In the genomic region with DNA sequence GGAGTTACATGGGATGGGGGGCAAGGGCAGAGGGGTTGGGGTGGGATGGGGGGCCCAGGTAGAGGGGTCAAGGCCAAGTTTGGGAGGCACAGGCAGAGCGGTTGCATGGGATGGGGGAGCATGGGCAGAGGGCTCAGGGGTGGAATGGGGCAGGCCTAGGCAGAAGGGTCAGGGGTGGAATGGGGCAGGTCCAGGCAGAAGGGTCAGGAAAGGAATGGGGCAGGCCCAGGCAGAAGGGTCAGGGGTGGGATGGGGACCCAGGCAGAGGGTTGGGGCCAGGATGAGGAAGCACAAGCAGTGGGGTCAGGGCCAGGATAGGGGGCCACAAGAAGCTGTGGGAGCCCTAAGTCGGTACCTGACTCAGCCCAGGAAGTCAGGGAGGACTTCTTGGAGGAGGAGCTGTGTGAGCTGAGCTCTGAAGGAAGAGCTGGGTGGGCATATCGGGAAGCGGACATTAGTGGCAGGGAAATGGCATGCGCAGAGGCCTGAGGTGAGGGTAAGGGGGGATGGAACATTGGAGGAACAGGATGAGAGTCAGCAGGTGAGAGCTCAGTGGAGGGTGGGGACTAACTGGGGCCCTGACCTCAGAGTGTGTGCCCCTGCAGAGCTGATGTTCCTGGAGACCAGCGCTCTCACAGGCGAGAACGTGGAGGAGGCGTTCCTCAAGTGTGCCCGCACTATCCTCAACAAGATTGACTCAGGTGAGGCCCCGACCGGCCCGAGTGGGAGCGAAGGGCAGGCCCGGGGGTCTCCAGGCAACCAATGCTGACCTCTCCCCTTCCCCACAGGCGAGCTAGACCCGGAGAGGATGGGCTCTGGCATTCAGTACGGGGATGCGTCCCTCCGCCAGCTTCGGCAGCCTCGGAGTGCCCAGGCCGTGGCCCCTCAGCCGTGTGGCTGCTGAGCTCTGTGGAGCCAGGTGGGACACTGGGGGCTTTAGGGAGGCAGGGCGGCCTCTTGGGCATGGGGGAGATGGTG, we compare ENCODE assay signal across 27 cellular contexts. TPM values are rescaled to one million over a fixed set of nuclear protein-coding genes. Genes with fewer than 3 reads are reported as not detected.
DNase-seq lines count a peak whose midpoint lies in the region; ATAC-seq, FAIRE-seq and TF ChIP-seq lines count a peak whose summit lies in the region.
"Had no signal": no experiment of that assay in that cellular context is flagged by ENCODE, and none has a peak within 500 bp of the region (broad histone marks: within the 10 kb centered on the region; RNA-seq: fewer than 3 reads in every experiment).

No MANE protein-coding gene starts in this region.

- H3K36me3 ChIP-seq in H7 (replicated peaks; ENCODE audit: control insufficient read depth, insufficient read depth, low read length) (no peaks in the 10 kb centered on the region; the same call in 1 of the 2 replicates), H1 (ENCODE audit: control insufficient read depth in 2 of 4, insufficient read depth in 4 of 4, low read length in 3 of 4) (no peaks in the 10 kb centered on the region; a peak in 1 of 8 replicates)
- peaks cover 11% of the 10 kb centered on the region for H3K36me3 ChIP-seq in effector memory CD4-positive, alpha-beta T cell (ENCODE audit: control insufficient read depth, insufficient read depth, low read length)
- H3K36me3 ChIP-seq: BE2C, prostate gland, SJCRH30 had no signal

- no peak overlapping the region for H4K5ac ChIP-seq in H1 (ENCODE audit: insufficient read length, low read depth, low read length)

- H3K4me3 ChIP-seq in H7 (ENCODE audit: insufficient read depth, low read depth, low read length) (no peak overlapping the region), H1 (ENCODE audit: extremely low read depth in 1 of 4, insufficient read depth in 2 of 4, low read depth in 3 of 4, low read length in 4 of 4) (no peak overlapping the region)
- no peak overlapping the region for H3K4me3 ChIP-seq in effector memory CD4-positive, alpha-beta T cell (ENCODE audit: insufficient read depth, low read depth, low read length, poor library complexity, severe bottlenecking)
- H3K4me3 ChIP-seq: ascending aorta, mucosa of descending colon, Peyer's patch, prostate gland, SJCRH30 had no signal

- no peak for DNase-seq in activated T-cell treated with anti-CD3 and anti-CD28 coated beads, Interleukin-2, amount 50 U/mL, for 72 hours
- no peak for DNase-seq in activated T-cell treated with anti-CD3 and anti-CD28 coated beads, Interleukin-2, amount 50 U/mL, for 1 hour
- DNase-seq in H7 = peak; percentile 48
- DNase-seq in H1 (ENCODE audit: low read depth in 1 of 2, low spot score in 2 of 2) = no peak
- no peak for DNase-seq in stimulated activated effector memory CD8-positive, alpha-beta T cell treated with anti-CD3 and anti-CD28 coated beads, Interleukin-12 subunit alpha, Interleukin-12 subunit beta, amount 100 ng/mL, for 72 hours (ENCODE audit: low spot score in 2 of 2)
- DNase-seq in SHP77 (lab: John Stamatoyannopoulos, UW) = no peak
- DNase-seq in NCI-H526 treated with DMSO at 0.1 percent for 48 hours (lab: John Stamatoyannopoulos, UW) = no peak
- no peak for DNase-seq in effector memory CD4-positive, alpha-beta T cell
- DNase-seq: activated CD4-positive, alpha-beta T cell treated with anti-CD3 and anti-CD28 coated beads, Interleukin-2, amount 50 U/mL, for 1 hour; activated gamma-delta T cell; BE2C; caudate nucleus; DMS79 treated with DMSO at 0.1 percent for 48 hours; glutamatergic neuron; kidney; mucosa of descending colon; NCI-H1048; NCI-H187; NCI-H526; Peyer's patch; SJCRH30; stimulated activated CD4-positive, alpha-beta T cell treated with anti-CD3 and anti-CD28 coated beads, Interleukin-15, amount 100 ng/mL, for 24 hours; T-helper 1 cell had no signal

- 91% methylated on average over 22 of the region's 25 CpGs; no CpG with 5 or more reads in 1 of the 2 experiments for WGBS in H1 (ENCODE audit: extremely low coverage in 1 of 2, insufficient coverage in 1 of 2, insufficient read length in 1 of 2, insufficient replicate concordance in 2 of 2, low coverage in 1 of 2, low lambda C conversion rate in 2 of 2, missing lambda C conversion rate in 1 of 2), 2 experiments

- H3K23me2 ChIP-seq in H1 (ENCODE audit: low read depth, low read length) = no peaks in the 10 kb centered on the region

- no peak for TF ChIP-seq RAD21 in H1 (IDR thresholded peaks at IDR 0.05 in 1 of 2, conservative IDR thresholded peaks at IDR 0.05 in 1 of 2; ENCODE audit: low read depth in 2 of 2, low read length in 2 of 2)

- H3K4me3 Mint-ChIP-seq in activated T-cell treated with anti-CD3 and anti-CD28 coated beads, Interleukin-2, amount 50 U/mL, for 72 hours = no peak overlapping the region
- H3K4me3 Mint-ChIP-seq in stimulated activated effector memory CD8-positive, alpha-beta T cell treated with anti-CD3 and anti-CD28 coated beads, Interleukin-12 subunit alpha, Interleukin-12 subunit beta, amount 100 ng/mL, for 72 hours = no peak overlapping the region

- H2BK20ac ChIP-seq in H1 (ENCODE audit: low read length) = no peak overlapping the region

- H3K23ac ChIP-seq in H1 (ENCODE audit: insufficient read length) = no peak overlapping the region

- H3K4me2 ChIP-seq in H1 (ENCODE audit: insufficient read depth in 1 of 2, low read depth in 2 of 2, low read length in 2 of 2) = no peak overlapping the region

- H3K9ac ChIP-seq in H1 (replicated peaks in 1 of 4; ENCODE audit: extremely low read depth in 1 of 4, low read depth in 3 of 4, low read length in 3 of 4) = peak overlapping the region in 1 of 4 experiments; percentile 28; a peak in 1 of 7 replicates

- H3K56ac ChIP-seq in H1 (replicated peaks; ENCODE audit: insufficient read length, low read depth, low read length) = no peak overlapping the region

- H3K27me3 Mint-ChIP-seq in activated T-cell treated with anti-CD3 and anti-CD28 coated beads, Interleukin-2, amount 50 U/mL, for 72 hours (ENCODE audit: low read depth) = no peaks in the 10 kb centered on the region

- CTCF ChIA-PET in H1 (lab: Charles Lee; ENCODE audit: partially characterized antibody) = interaction anchor here (0.6 to 1.9 kb wide), 6 partner anchors 12 to 478 kb away, joined by 3 to 7 read pairs (median 5); partner anchors contain the start of gene EGLN2

- TF ChIP-seq EP300 in H1 (IDR thresholded peaks at IDR 0.05; ENCODE audit: borderline replicate concordance in 1 of 2, low read depth in 2 of 2, low read length in 2 of 2) = no peak

- no peak for TF ChIP-seq POLR2A in H1 (IDR thresholded peaks at IDR 0.05; ENCODE audit: control extremely low read depth in 1 of 2, low read depth in 2 of 2, low read length in 2 of 2)

- H3K36me3 Mint-ChIP-seq in activated T-cell treated with anti-CD3 and anti-CD28 coated beads, Interleukin-2, amount 50 U/mL, for 72 hours (ENCODE audit: insufficient read depth in 2 of 2) = peaks cover 0 to 3% of the 10 kb centered on the region in 2 donors
- peaks cover 73% of the 10 kb centered on the region for H3K36me3 Mint-ChIP-seq in stimulated activated effector memory CD8-positive, alpha-beta T cell treated with anti-CD3 and anti-CD28 coated beads, Interleukin-12 subunit alpha, Interleukin-12 subunit beta, amount 100 ng/mL, for 72 hours

- TF ChIP-seq CTCF in H1 (IDR thresholded peaks at IDR 0.05; ENCODE audit: control extremely low read depth in 1 of 3, insufficient read depth in 1 of 3, low read depth in 1 of 3, low read length in 3 of 3) = no peak

- no peaks in the 10 kb centered on the region for H3K4me1 ChIP-seq in H1 (replicated peaks in 1 of 4; ENCODE audit: control insufficient read depth in 3 of 4, insufficient read depth in 4 of 4, low read length in 3 of 4)
- no peaks in the 10 kb centered on the region for H3K4me1 ChIP-seq in effector memory CD4-positive, alpha-beta T cell (ENCODE audit: control insufficient read depth, insufficient read depth, low read length, poor library complexity, severe bottlenecking)
- H3K4me1 ChIP-seq: BE2C, prostate gland, SJCRH30 had no signal

- H4K20me1 ChIP-seq in H1 (replicated peaks in 1 of 2; ENCODE audit: control insufficient read depth in 1 of 2, insufficient read depth in 2 of 2, low read length in 2 of 2) = no peaks in the 10 kb centered on the region

- no peak overlapping the region for H2BK15ac ChIP-seq in H1 (ENCODE audit: low read length)

- H2BK5ac ChIP-seq in H1 (ENCODE audit: low read depth, low read length) = no peak overlapping the region

- no peak overlapping the region for H2AK5ac ChIP-seq in H1 (ENCODE audit: low read depth, low read length)

- no peak for ATAC-seq in activated T-cell treated with anti-CD3 and anti-CD28 coated beads, Interleukin-2, amount 50 U/mL, for 72 hours (replicated peaks in 1 of 2)
- ATAC-seq in stimulated activated effector memory CD8-positive, alpha-beta T cell treated with anti-CD3 and anti-CD28 coated beads, Interleukin-12 subunit alpha, Interleukin-12 subunit beta, amount 100 ng/mL, for 72 hours = peak; percentile 9
- ATAC-seq: mucosa of descending colon had no signal

- H4K91ac ChIP-seq in H1 (replicated peaks; ENCODE audit: insufficient read length, low read length) = no peak overlapping the region

- no peak overlapping the region for H2BK120ac ChIP-seq in H1 (replicated peaks; ENCODE audit: low read depth, low read length)

- POLR2A ChIA-PET in H1 (lab: Charles Lee; ENCODE audit: partially characterized antibody) = interaction anchor here (0.7 to 4.0 kb wide), 13 partner anchors 9 to 96 kb away, joined by 3 to 22 read pairs (median 5); partner anchors contain the start of genes ACTMAP, EGLN2, NUMBL and RAB4B

- H2BK12ac ChIP-seq in H1 (ENCODE audit: low read depth, low read length) = no peak overlapping the region

- no peaks in the 10 kb centered on the region for H3K79me2 ChIP-seq in H1 (ENCODE audit: control insufficient read depth in 1 of 2, insufficient read depth in 2 of 2, low read length in 2 of 2)

- FAIRE-seq in H1 (lab: Jason Lieb, UNC) = no peak
- FAIRE-seq: A204.1, kidney had no signal

- H4K8ac ChIP-seq in H1 (ENCODE audit: extremely low read depth, insufficient read depth, low read length) = peak overlapping the region; percentile 53; the same call in 1 of the 2 replicates

- H3K9me3 ChIP-seq in H1 (ENCODE audit: insufficient read depth in 2 of 2, low read depth in 1 of 2, low read length in 1 of 2) = no peaks in the 10 kb centered on the region
- H3K9me3 ChIP-seq in effector memory CD4-positive, alpha-beta T cell (ENCODE audit: control insufficient read depth, low read length) = no peaks in the 10 kb centered on the region
- H3K9me3 ChIP-seq: ascending aorta, BE2C, mucosa of descending colon, Peyer's patch, prostate gland, SJCRH30 had no signal

- peaks cover 12% of the 10 kb centered on the region for H3K4me1 Mint-ChIP-seq in activated T-cell treated with anti-CD3 and anti-CD28 coated beads, Interleukin-2, amount 50 U/mL, for 72 hours (ENCODE audit: low read depth)
- peaks cover 33% of the 10 kb centered on the region for H3K4me1 Mint-ChIP-seq in stimulated activated effector memory CD8-positive, alpha-beta T cell treated with anti-CD3 and anti-CD28 coated beads, Interleukin-12 subunit alpha, Interleukin-12 subunit beta, amount 100 ng/mL, for 72 hours

- no peak overlapping the region for H2AFZ ChIP-seq in H1 (ENCODE audit: low read length)

- no peak overlapping the region for H3K27ac ChIP-seq in H1 (ENCODE audit: low read depth, low read length)
- H3K27ac ChIP-seq in effector memory CD4-positive, alpha-beta T cell (ENCODE audit: insufficient read depth, low read length, poor library complexity, severe bottlenecking) = no peak overlapping the region
- H3K27ac ChIP-seq: HL-60, Peyer's patch, prostate gland, SJCRH30 had no signal

- H3K18ac ChIP-seq in H1 (ENCODE audit: extremely low read depth, low read length) = no peak overlapping the region

- peak overlapping the region; percentile 31 for H3K27ac Mint-ChIP-seq in activated T-cell treated with anti-CD3 and anti-CD28 coated beads, Interleukin-2, amount 50 U/mL, for 72 hours
- H3K27ac Mint-ChIP-seq in stimulated activated effector memory CD8-positive, alpha-beta T cell treated with anti-CD3 and anti-CD28 coated beads, Interleukin-12 subunit alpha, Interleukin-12 subunit beta, amount 100 ng/mL, for 72 hours = peak overlapping the region; percentile 89

- no peaks in the 10 kb centered on the region for H3K9me3 Mint-ChIP-seq in activated T-cell treated with anti-CD3 and anti-CD28 coated beads, Interleukin-2, amount 50 U/mL, for 72 hours
- no peaks in the 10 kb centered on the region for H3K9me3 Mint-ChIP-seq in stimulated activated effector memory CD8-positive, alpha-beta T cell treated with anti-CD3 and anti-CD28 coated beads, Interleukin-12 subunit alpha, Interleukin-12 subunit beta, amount 100 ng/mL, for 72 hours

- H3K79me1 ChIP-seq in H1 (ENCODE audit: low read depth, low read length) = no peaks in the 10 kb centered on the region

- H3K14ac ChIP-seq in H1 (ENCODE audit: insufficient read length) = no peak overlapping the region

- H3K27me3 ChIP-seq in H7 (ENCODE audit: control insufficient read depth, insufficient read depth, low read length) (no peaks in the 10 kb centered on the region), H1 (replicated peaks in 1 of 4; ENCODE audit: control insufficient read depth in 3 of 4, extremely low read depth in 1 of 4, insufficient read depth in 3 of 4, low read length in 3 of 4) (no peaks in the 10 kb centered on the region)
- H3K27me3 ChIP-seq in effector memory CD4-positive, alpha-beta T cell (replicated peaks; ENCODE audit: control insufficient read depth, insufficient read depth, low read length, poor library complexity, severe bottlenecking) = no peaks in the 10 kb centered on the region
- H3K27me3 ChIP-seq: ascending aorta, BE2C, Peyer's patch, SJCRH30 had no signal

- H3K4ac ChIP-seq in H1 (replicated peaks; ENCODE audit: insufficient read length, low read depth, low read length) = no peak overlapping the region

RNA-seq across cellular contexts. Expression of gene RAB4B, which starts 8.3 kb away (rescaled TPM):
- total RNA-seq in activated T-cell treated with anti-CD3 and anti-CD28 coated beads, Interleukin-2, amount 50 U/mL, for 72 hours = 10 to 100 TPM; 44.4 to 45.7 TPM
- total RNA-seq in H7 (2014; rRNA removed; shearing (Covaris generic)) = 23.8 and 26.4 TPM in 2 replicates
- total RNA-seq in H1 (2021; fragmentation: NEBNext Ultra II Directional; extraction: Animal tissue kit (Norgen Biotek cat#: 25700)) = 15.8 and 15.9 TPM in 2 replicates
- 28.6 and 42.1 TPM in 2 replicates for polyA plus RNA-seq in H1 (2011; rRNA removed)
- polyA plus RNA-seq in H1 (2011; cell fraction: cytosol; rRNA removed) = 29.6 TPM
- polyA plus RNA-seq in H1 (2011; cell fraction: nucleus; rRNA removed) = 33.6 TPM
- polyA plus RNA-seq in H1 (2012, experiment 1 of 2) = 9.8 to 26.8 TPM (median 21.5 TPM) in 4 replicates
- 21.1 TPM for polyA plus RNA-seq in H1 (2012, experiment 2 of 2)
- polyA plus RNA-seq in H1 (2013, experiment 1 of 2) = 11.6 TPM
- polyA plus RNA-seq in H1 (2013, experiment 2 of 2) = 13.2 TPM
- 7.0 and 9.0 TPM in 2 replicates for polyA minus RNA-seq in H1 (2011; rRNA and poly(A)+ RNA removed)
- polyA minus RNA-seq in H1 (2011; cell fraction: cytosol; rRNA and poly(A)+ RNA removed) = 8.1 TPM
- 4.1 TPM for polyA minus RNA-seq in H1 (2011; cell fraction: nucleus; rRNA and poly(A)+ RNA removed)

RNA-seq across cellular contexts. Expression of gene MIA, which starts 11.0 kb away (rescaled TPM):
- 1 to 10 TPM in 1 of 2 donors, under 1 TPM in 1; 0.97 to 1.1 TPM for total RNA-seq in activated T-cell treated with anti-CD3 and anti-CD28 coated beads, Interleukin-2, amount 50 U/mL, for 72 hours
- not detected in 2 replicates for total RNA-seq in H7 (2014; rRNA removed; shearing (Covaris generic))
- not detected in 2 replicates for total RNA-seq in H1 (2021; fragmentation: NEBNext Ultra II Directional; extraction: Animal tissue kit (Norgen Biotek cat#: 25700))
- not detected in 2 replicates for polyA plus RNA-seq in H1 (2011; rRNA removed)
- not detected for polyA plus RNA-seq in H1 (2011; cell fraction: cytosol; rRNA removed)
- 1.3 TPM for polyA plus RNA-seq in H1 (2011; cell fraction: nucleus; rRNA removed)
- polyA plus RNA-seq in H1 (2012, experiment 1 of 2) = 0.56 TPM in 1 of 4 replicates, not detected in the others
- not detected for polyA plus RNA-seq in H1 (2012, experiment 2 of 2)
- 0.26 TPM for polyA plus RNA-seq in H1 (2013, experiment 1 of 2)
- polyA plus RNA-seq in H1 (2013, experiment 2 of 2) = 0.11 TPM
- not detected in 2 replicates for polyA minus RNA-seq in H1 (2011; rRNA and poly(A)+ RNA removed)
- polyA minus RNA-seq in H1 (2011; cell fraction: cytosol; rRNA and poly(A)+ RNA removed) = not detected
- polyA minus RNA-seq in H1 (2011; cell fraction: nucleus; rRNA and poly(A)+ RNA removed) = not detected
- total RNA-seq: ascending aorta, SJCRH30 had no signal

RNA-seq across cellular contexts. Expression of gene EGLN2, which starts 12.6 kb away (rescaled TPM):
- 10 to 100 TPM; 90.5 to 91.8 TPM for total RNA-seq in activated T-cell treated with anti-CD3 and anti-CD28 coated beads, Interleukin-2, amount 50 U/mL, for 72 hours
- total RNA-seq in H7 (2014; rRNA removed; shearing (Covaris generic)) = 110 and 148 TPM in 2 replicates
- total RNA-seq in H1 (2021; fragmentation: NEBNext Ultra II Directional; extraction: Animal tissue kit (Norgen Biotek cat#: 25700)) = 101 and 103 TPM in 2 replicates
- polyA plus RNA-seq in H1 (2011; rRNA removed) = 86.9 and 101 TPM in 2 replicates
- 92.3 TPM for polyA plus RNA-seq in H1 (2011; cell fraction: cytosol; rRNA removed)
- polyA plus RNA-seq in H1 (2011; cell fraction: nucleus; rRNA removed) = 115 TPM
- 67.8 to 136 TPM (median 115 TPM) in 4 replicates for polyA plus RNA-seq in H1 (2012, experiment 1 of 2)
- 88.1 TPM for polyA plus RNA-seq in H1 (2012, experiment 2 of 2)
- polyA plus RNA-seq in H1 (2013, experiment 1 of 2) = 71.6 TPM
- 70.0 TPM for polyA plus RNA-seq in H1 (2013, experiment 2 of 2)
- polyA minus RNA-seq in H1 (2011; rRNA and poly(A)+ RNA removed) = 53.1 and 75.3 TPM in 2 replicates
- 54.2 TPM for polyA minus RNA-seq in H1 (2011; cell fraction: cytosol; rRNA and poly(A)+ RNA removed)
- polyA minus RNA-seq in H1 (2011; cell fraction: nucleus; rRNA and poly(A)+ RNA removed) = 66.5 TPM

RNA-seq across cellular contexts. Expression of gene SNRPA, which starts 35.3 kb away (rescaled TPM):
- 100 to 1,000 TPM; 201 to 290 TPM for total RNA-seq in activated T-cell treated with anti-CD3 and anti-CD28 coated beads, Interleukin-2, amount 50 U/mL, for 72 hours
- total RNA-seq in H7 (2014; rRNA removed; shearing (Covaris generic)) = 440 and 502 TPM in 2 replicates
- total RNA-seq in H1 (2021; fragmentation: NEBNext Ultra II Directional; extraction: Animal tissue kit (Norgen Biotek cat#: 25700)) = 201 and 220 TPM in 2 replicates
- 202 and 283 TPM in 2 replicates for polyA plus RNA-seq in H1 (2011; rRNA removed)
- 244 TPM for polyA plus RNA-seq in H1 (2011; cell fraction: cytosol; rRNA removed)
- polyA plus RNA-seq in H1 (2011; cell fraction: nucleus; rRNA removed) = 580 TPM
- polyA plus RNA-seq in H1 (2012, experiment 1 of 2) = 183 to 289 TPM (median 274 TPM) in 4 replicates
- polyA plus RNA-seq in H1 (2012, experiment 2 of 2) = 187 TPM
- polyA plus RNA-seq in H1 (2013, experiment 1 of 2) = 254 TPM
- 247 TPM for polyA plus RNA-seq in H1 (2013, experiment 2 of 2)
- 310 and 364 TPM in 2 replicates for polyA minus RNA-seq in H1 (2011; rRNA and poly(A)+ RNA removed)
- 247 TPM for polyA minus RNA-seq in H1 (2011; cell fraction: cytosol; rRNA and poly(A)+ RNA removed)
- 135 TPM for polyA minus RNA-seq in H1 (2011; cell fraction: nucleus; rRNA and poly(A)+ RNA removed)

RNA-seq across cellular contexts. Expression of gene ACTMAP, which starts 36.1 kb away (rescaled TPM):
- 10 to 100 TPM; 32.8 to 45.1 TPM for total RNA-seq in activated T-cell treated with anti-CD3 and anti-CD28 coated beads, Interleukin-2, amount 50 U/mL, for 72 hours
- total RNA-seq in H7 (2014; rRNA removed; shearing (Covaris generic)) = 3.1 and 4.7 TPM in 2 replicates
- 24.8 and 26.5 TPM in 2 replicates for total RNA-seq in H1 (2021; fragmentation: NEBNext Ultra II Directional; extraction: Animal tissue kit (Norgen Biotek cat#: 25700))
- 24.1 and 30.3 TPM in 2 replicates for polyA plus RNA-seq in H1 (2011; rRNA removed)
- polyA plus RNA-seq in H1 (2011; cell fraction: cytosol; rRNA removed) = 15.6 TPM
- polyA plus RNA-seq in H1 (2011; cell fraction: nucleus; rRNA removed) = 50.3 TPM
- polyA plus RNA-seq in H1 (2012, experiment 1 of 2) = 25.7 to 38.2 TPM (median 32.4 TPM) in 4 replicates
- polyA plus RNA-seq in H1 (2012, experiment 2 of 2) = 21.4 TPM
- polyA plus RNA-seq in H1 (2013, experiment 1 of 2) = 16.8 TPM
- polyA plus RNA-seq in H1 (2013, experiment 2 of 2) = 15.6 TPM
- polyA minus RNA-seq in H1 (2011; rRNA and poly(A)+ RNA removed) = 10.9 and 13.6 TPM in 2 replicates
- polyA minus RNA-seq in H1 (2011; cell fraction: cytosol; rRNA and poly(A)+ RNA removed) = 18.9 TPM
- polyA minus RNA-seq in H1 (2011; cell fraction: nucleus; rRNA and poly(A)+ RNA removed) = 10.9 TPM
